Comparison of ENCODE assay signal across 21 cellular contexts in the genomic region with DNA sequence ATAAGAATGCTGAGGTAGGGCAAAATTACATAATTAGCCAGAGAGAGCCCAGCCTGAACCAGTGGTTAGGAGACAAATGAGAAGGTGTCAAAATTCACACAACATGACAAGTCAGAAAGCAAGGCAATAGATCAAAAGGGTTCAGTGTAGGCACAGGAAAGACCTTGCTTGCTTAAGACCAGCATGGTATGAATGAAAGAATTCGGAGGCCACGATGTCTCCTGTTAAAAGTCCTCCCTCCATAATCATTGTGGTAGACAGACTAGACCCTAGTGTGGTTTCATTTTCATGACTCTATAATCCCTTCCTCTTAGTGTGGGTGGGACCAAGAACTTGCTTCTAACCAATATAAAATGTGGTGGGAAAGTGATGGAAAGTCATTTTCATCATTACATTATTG.
"Had no signal": no experiment of that assay in that cellular context is flagged by ENCODE, and none has a peak within 500 bp of the region (broad histone marks: within the 10 kb centered on the region; RNA-seq: fewer than 3 reads in every experiment).

No MANE protein-coding gene starts in this region.

- DNase-seq: cortex of kidney; effector memory CD4-positive, alpha-beta T cell; heart left ventricle; hippocampal formation; left colon; left ventricle myocardium superior; mesenchymal stem cell; naive B cell; stimulated activated CD4-positive, alpha-beta T cell treated with anti-CD3 and anti-CD28 coated beads, Interleukin-15, amount 100 ng/mL, for 24 hours; stimulated activated CD4-positive, alpha-beta T cell treated with anti-CD3 and anti-CD28 coated beads, Interleukin-1b, Interleukin-23, amount 100 ng/mL, for 48 hours; stimulated activated CD4-positive, alpha-beta T cell treated with anti-CD3 and anti-CD28 coated beads, Interleukin-4, amount 100 ng/mL, for 4 hours; stimulated activated naive CD4-positive, alpha-beta T cell treated with Interleukin-2 at 50 U/mL for 16 hours; upper lobe of right lung had no signal

- H3K27ac Mint-ChIP-seq: naive B cell had no signal

- H3K27ac ChIP-seq: heart left ventricle, neutrophil, right atrium auricular region, tibial nerve, upper lobe of right lung, vagina had no signal

- H3K4me3 Mint-ChIP-seq: naive B cell had no signal

- H3K4me3 ChIP-seq: heart left ventricle, lung, right atrium auricular region, tibial nerve, upper lobe of right lung, vagina had no signal

- H3K27me3 Mint-ChIP-seq: naive B cell had no signal

- H3K27me3 ChIP-seq: heart left ventricle, neutrophil, right atrium auricular region, tibial nerve, upper lobe of right lung, vagina had no signal

- H3K36me3 ChIP-seq: heart left ventricle, neutrophil, right atrium auricular region, tibial nerve, upper lobe of right lung, vagina had no signal

- H3K4me1 ChIP-seq: right atrium auricular region, tibial nerve, upper lobe of right lung, vagina had no signal

- ATAC-seq: esophagus mucosa, heart left ventricle, left colon, left ventricle myocardium superior, upper lobe of right lung had no signal

- FAIRE-seq: endometrium, frontal cortex had no signal

- H3K9me3 ChIP-seq: neutrophil, right atrium auricular region, upper lobe of right lung, vagina had no signal
